Comparison of ENCODE assay signal across 1 cellular context in the genomic region with DNA sequence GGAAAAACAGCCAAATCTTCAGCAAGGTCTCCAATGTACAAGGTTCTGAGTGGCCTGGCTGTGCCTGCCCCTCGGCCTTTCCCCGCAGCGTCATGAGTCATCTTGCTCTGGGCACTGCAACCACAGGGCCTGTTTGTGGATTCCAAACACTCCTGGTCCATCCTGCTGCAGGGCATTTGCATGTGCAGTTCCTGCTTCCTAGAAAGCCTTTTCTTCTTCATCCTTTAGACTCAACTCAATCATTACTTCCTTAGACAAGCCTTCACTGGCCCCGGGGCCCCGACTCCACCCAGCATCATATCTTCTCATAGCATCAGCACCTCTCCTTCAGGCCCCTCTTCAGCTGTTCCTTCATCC.
TF ChIP-seq lines count a peak whose summit lies in the region.

No MANE protein-coding gene starts in this region.

TF ChIP-seq in HepG2, 621 proteins besides CTCF, POLR2A, EP300 and RAD21 (continued from another document and continues in another):
- TF ChIP-seq, protein P1, sequence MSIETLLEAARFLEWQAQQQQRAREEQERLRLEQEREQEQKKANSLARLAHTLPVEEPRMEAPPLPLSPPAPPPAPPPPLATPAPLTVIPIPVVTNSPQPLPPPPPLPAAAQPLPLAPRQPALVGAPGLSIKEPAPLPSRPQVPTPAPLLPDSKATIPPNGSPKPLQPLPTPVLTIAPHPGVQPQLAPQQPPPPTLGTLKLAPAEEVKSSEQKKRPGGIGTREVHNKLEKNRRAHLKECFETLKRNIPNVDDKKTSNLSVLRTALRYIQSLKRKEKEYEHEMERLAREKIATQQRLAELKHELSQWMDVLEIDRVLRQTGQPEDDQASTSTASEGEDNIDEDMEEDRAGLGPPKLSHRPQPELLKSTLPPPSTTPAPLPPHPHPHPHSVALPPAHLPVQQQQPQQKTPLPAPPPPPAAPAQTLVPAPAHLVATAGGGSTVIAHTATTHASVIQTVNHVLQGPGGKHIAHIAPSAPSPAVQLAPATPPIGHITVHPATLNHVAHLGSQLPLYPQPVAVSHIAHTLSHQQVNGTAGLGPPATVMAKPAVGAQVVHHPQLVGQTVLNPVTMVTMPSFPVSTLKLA (IDR thresholded peaks at IDR 0.05): no peak
- TF ChIP-seq ETV5 (CRISPR knock-in tag; IDR thresholded peaks at IDR 0.05; ENCODE audit: borderline replicate concordance) (peak; percentile 77), ZNF619 (CRISPR knock-in tag; IDR thresholded peaks at IDR 0.05) (no peak), ZNF746 (CRISPR knock-in tag; IDR thresholded peaks at IDR 0.05) (no peak), MLX (CRISPR knock-in tag; IDR thresholded peaks at IDR 0.05) (no peak), WIZ (CRISPR knock-in tag; IDR thresholded peaks at IDR 0.05) (no peak), ZNF615 (CRISPR knock-in tag; IDR thresholded peaks at IDR 0.05; ENCODE audit: borderline replicate concordance) (no peak), XRCC5 (optimal IDR thresholded peaks at IDR 0.05; ENCODE audit: low read length) (peak; percentile 87), SUZ12 (IDR thresholded peaks at IDR 0.05; ENCODE audit: low read depth, low read length) (no peak), KDM5A (IDR thresholded peaks at IDR 0.05; ENCODE audit: borderline replicate concordance, low read length) (no peak), TAF1 (CRISPR knock-in tag; IDR thresholded peaks at IDR 0.05) (no peak), KMT2B (CRISPR knock-in tag; IDR thresholded peaks at IDR 0.05) (no peak), ADNP (CRISPR knock-in tag; IDR thresholded peaks at IDR 0.05) (no peak), KDM1A (CRISPR knock-in tag; IDR thresholded peaks at IDR 0.05) (peak; percentile 93), SMC3 (IDR thresholded peaks at IDR 0.05; ENCODE audit: low read length) (no peak), FOXP1 (IDR thresholded peaks at IDR 0.05) (no peak), FOXP1 (CRISPR knock-in tag; IDR thresholded peaks at IDR 0.05) (peak; percentile 56), DR1 (CRISPR knock-in tag; IDR thresholded peaks at IDR 0.05) (no peak), PHF21A (CRISPR knock-in tag; IDR thresholded peaks at IDR 0.05) (no peak), ZNF800 (CRISPR knock-in tag; IDR thresholded peaks at IDR 0.05) (no peak), ZNF704 (CRISPR knock-in tag; IDR thresholded peaks at IDR 0.05; ENCODE audit: borderline replicate concordance) (no peak), BHLHE40 (IDR thresholded peaks at IDR 0.05; ENCODE audit: low read length) (no peak), RBAK (CRISPR knock-in tag; IDR thresholded peaks at IDR 0.05) (no peak), PRDM4 (CRISPR knock-in tag; IDR thresholded peaks at IDR 0.05; ENCODE audit: borderline replicate concordance) (no peak), CENPBD1 (CRISPR knock-in tag; IDR thresholded peaks at IDR 0.05; ENCODE audit: borderline replicate concordance, low read depth) (no peak), ZNF30 (CRISPR knock-in tag; IDR thresholded peaks at IDR 0.05) (no peak), ZNF709 (CRISPR knock-in tag; IDR thresholded peaks at IDR 0.05) (no peak), HMGA1 (CRISPR knock-in tag; conservative IDR thresholded peaks at IDR 0.05) (no peak), PCBP2 (optimal IDR thresholded peaks at IDR 0.05; ENCODE audit: low read depth, low read length, poor library complexity, severe bottlenecking) (no peak), MYNN (CRISPR knock-in tag; IDR thresholded peaks at IDR 0.05; ENCODE audit: low read depth) (no peak), KAT2B (IDR thresholded peaks at IDR 0.05; ENCODE audit: borderline replicate concordance, low read depth, low read length) (no peak), RXRB (CRISPR knock-in tag; IDR thresholded peaks at IDR 0.05; ENCODE audit: borderline replicate concordance) (peak; percentile 43; the same call in 1 of the 2 replicates), NFIB (CRISPR knock-in tag; IDR thresholded peaks at IDR 0.05; ENCODE audit: borderline replicate concordance) (no peak), KDM2A (CRISPR knock-in tag; IDR thresholded peaks at IDR 0.05; ENCODE audit: borderline replicate concordance, low read depth) (peak; percentile 77), ZSCAN20 (CRISPR knock-in tag; IDR thresholded peaks at IDR 0.05; ENCODE audit: borderline replicate concordance) (no peak), RFXANK (CRISPR knock-in tag; IDR thresholded peaks at IDR 0.05) (no peak), SOX13 (IDR thresholded peaks at IDR 0.05) (no peak), SOX13 (CRISPR knock-in tag; conservative IDR thresholded peaks at IDR 0.05 in 1 of 2, IDR thresholded peaks at IDR 0.05 in 1 of 2) (peak in 1 of 2 experiments; percentile 18; a peak in 1 of 4 replicates)
- TF ChIP-seq, protein P2, sequence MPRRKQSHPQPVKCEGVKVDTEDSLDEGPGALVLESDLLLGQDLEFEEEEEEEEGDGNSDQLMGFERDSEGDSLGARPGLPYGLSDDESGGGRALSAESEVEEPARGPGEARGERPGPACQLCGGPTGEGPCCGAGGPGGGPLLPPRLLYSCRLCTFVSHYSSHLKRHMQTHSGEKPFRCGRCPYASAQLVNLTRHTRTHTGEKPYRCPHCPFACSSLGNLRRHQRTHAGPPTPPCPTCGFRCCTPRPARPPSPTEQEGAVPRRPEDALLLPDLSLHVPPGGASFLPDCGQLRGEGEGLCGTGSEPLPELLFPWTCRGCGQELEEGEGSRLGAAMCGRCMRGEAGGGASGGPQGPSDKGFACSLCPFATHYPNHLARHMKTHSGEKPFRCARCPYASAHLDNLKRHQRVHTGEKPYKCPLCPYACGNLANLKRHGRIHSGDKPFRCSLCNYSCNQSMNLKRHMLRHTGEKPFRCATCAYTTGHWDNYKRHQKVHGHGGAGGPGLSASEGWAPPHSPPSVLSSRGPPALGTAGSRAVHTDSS (CRISPR knock-in tag; conservative IDR thresholded peaks at IDR 0.05): no peak
- TF ChIP-seq, protein P3, sequence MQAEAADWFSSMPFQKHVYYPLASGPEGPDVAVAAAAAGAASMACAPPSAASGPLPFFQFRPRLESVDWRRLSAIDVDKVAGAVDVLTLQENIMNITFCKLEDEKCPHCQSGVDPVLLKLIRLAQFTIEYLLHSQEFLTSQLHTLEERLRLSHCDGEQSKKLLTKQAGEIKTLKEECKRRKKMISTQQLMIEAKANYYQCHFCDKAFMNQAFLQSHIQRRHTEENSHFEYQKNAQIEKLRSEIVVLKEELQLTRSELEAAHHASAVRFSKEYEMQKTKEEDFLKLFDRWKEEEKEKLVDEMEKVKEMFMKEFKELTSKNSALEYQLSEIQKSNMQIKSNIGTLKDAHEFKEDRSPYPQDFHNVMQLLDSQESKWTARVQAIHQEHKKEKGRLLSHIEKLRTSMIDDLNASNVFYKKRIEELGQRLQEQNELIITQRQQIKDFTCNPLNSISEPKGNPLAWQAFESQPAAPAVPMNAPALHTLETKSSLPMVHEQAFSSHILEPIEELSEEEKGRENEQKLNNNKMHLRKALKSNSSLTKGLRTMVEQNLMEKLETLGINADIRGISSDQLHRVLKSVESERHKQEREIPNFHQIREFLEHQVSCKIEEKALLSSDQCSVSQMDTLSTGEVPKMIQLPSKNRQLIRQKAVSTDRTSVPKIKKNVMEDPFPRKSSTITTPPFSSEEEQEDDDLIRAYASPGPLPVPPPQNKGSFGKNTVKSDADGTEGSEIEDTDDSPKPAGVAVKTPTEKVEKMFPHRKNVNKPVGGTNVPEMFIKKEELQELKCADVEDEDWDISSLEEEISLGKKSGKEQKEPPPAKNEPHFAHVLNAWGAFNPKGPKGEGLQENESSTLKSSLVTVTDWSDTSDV (CRISPR knock-in tag; IDR thresholded peaks at IDR 0.05): no peak
- TF ChIP-seq, protein P4, sequence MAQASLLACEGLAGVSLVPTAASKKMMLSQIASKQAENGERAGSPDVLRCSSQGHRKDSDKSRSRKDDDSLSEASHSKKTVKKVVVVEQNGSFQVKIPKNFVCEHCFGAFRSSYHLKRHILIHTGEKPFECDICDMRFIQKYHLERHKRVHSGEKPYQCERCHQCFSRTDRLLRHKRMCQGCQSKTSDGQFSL (CRISPR knock-in tag; IDR thresholded peaks at IDR 0.05): no peak
- TF ChIP-seq, protein P5, sequence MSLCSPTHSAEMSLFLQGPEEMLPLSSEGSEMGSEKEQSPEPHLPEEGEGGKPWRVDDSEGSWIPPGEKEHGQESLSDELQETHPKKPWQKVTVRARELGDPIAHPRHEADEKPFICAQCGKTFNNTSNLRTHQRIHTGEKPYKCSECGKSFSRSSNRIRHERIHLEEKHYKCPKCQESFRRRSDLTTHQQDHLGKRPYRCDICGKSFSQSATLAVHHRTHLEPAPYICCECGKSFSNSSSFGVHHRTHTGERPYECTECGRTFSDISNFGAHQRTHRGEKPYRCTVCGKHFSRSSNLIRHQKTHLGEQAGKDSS (CRISPR knock-in tag; IDR thresholded peaks at IDR 0.05; ENCODE audit: borderline replicate concordance, low read depth): 0 out of 2 replicates have a peak, but pooled peaks have one; percentile 29
- TF ChIP-seq, protein P6, sequence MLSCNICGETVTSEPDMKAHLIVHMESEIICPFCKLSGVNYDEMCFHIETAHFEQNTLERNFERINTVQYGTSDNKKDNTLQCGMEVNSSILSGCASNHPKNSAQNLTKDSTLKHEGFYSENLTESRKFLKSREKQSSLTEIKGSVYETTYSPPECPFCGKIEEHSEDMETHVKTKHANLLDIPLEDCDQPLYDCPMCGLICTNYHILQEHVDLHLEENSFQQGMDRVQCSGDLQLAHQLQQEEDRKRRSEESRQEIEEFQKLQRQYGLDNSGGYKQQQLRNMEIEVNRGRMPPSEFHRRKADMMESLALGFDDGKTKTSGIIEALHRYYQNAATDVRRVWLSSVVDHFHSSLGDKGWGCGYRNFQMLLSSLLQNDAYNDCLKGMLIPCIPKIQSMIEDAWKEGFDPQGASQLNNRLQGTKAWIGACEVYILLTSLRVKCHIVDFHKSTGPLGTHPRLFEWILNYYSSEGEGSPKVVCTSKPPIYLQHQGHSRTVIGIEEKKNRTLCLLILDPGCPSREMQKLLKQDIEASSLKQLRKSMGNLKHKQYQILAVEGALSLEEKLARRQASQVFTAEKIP (CRISPR knock-in tag; IDR thresholded peaks at IDR 0.05; ENCODE audit: borderline replicate concordance): no peak
